ENCODE assay signal across 26 cellular contexts in genomic region chr13:73625562-73626339, GRCh38.
DNase-seq lines count a peak whose midpoint lies in the region; ATAC-seq lines count a peak whose summit lies in the region.
"Had no signal": no experiment of that assay in that cellular context is flagged by ENCODE, and none has a peak within 500 bp of the region (broad histone marks: within the 10 kb centered on the region; RNA-seq: fewer than 3 reads in every experiment).

No MANE protein-coding gene starts in this region.

- H3K36me3 Mint-ChIP-seq in CD4-positive, alpha-beta memory T cell: no peaks in the 10 kb centered on the region
- H3K36me3 Mint-ChIP-seq in activated CD4-positive, alpha-beta T cell treated with anti-CD3 and anti-CD28 coated beads, Interleukin-2, amount 10 ng/mL, durations not matched to agents 7 days and 5 days (ENCODE audit: low read depth): peaks cover 28% of the 10 kb centered on the region
- H3K36me3 Mint-ChIP-seq in activated naive CD8-positive, alpha-beta T cell treated with anti-CD3 and anti-CD28 coated beads, Interleukin-2, amount 50 U/mL, for 24 hours (ENCODE audit: low read depth): no peaks in the 10 kb centered on the region

- no peaks in the 10 kb centered on the region for H3K9me3 ChIP-seq in CD4-positive, alpha-beta memory T cell (ENCODE audit: control insufficient read depth in 1 of 2, low read length in 2 of 2)
- H3K9me3 ChIP-seq: Peyer's patch, SJSA1, vagina had no signal

- peaks cover 0 to 5% (median under 1%) of the 10 kb centered on the region in 8 donors for H3K9me3 Mint-ChIP-seq in CD4-positive, alpha-beta memory T cell
- peaks cover 11% of the 10 kb centered on the region for H3K9me3 Mint-ChIP-seq in activated CD4-positive, alpha-beta T cell treated with anti-CD3 and anti-CD28 coated beads, Interleukin-2, amount 10 ng/mL, durations not matched to agents 7 days and 5 days
- no peaks in the 10 kb centered on the region for H3K9me3 Mint-ChIP-seq in activated naive CD8-positive, alpha-beta T cell treated with anti-CD3 and anti-CD28 coated beads, Interleukin-2, amount 50 U/mL, for 24 hours
- H3K9me3 Mint-ChIP-seq: nephron had no signal

- no peak overlapping the region for H3K27ac ChIP-seq in CD4-positive, alpha-beta memory T cell (ENCODE audit: low read depth, low read length)
- H3K27ac ChIP-seq: brain microvascular endothelial cell, epithelial cell of prostate, Peyer's patch, SJSA1, vagina had no signal

- peak overlapping the region; percentile 43 to 86 (median 76) for H3K27ac Mint-ChIP-seq in CD4-positive, alpha-beta memory T cell
- peak overlapping the region; percentile 85 for H3K27ac Mint-ChIP-seq in activated CD4-positive, alpha-beta T cell treated with anti-CD3 and anti-CD28 coated beads, Interleukin-2, amount 10 ng/mL, durations not matched to agents 7 days and 5 days
- no peak overlapping the region for H3K27ac Mint-ChIP-seq in activated naive CD8-positive, alpha-beta T cell treated with anti-CD3 and anti-CD28 coated beads, Interleukin-2, amount 50 U/mL, for 24 hours
- H3K27ac Mint-ChIP-seq: B cell, nephron had no signal

- H3K4me1 ChIP-seq in CD4-positive, alpha-beta memory T cell (ENCODE audit: insufficient read depth, low read length): peaks cover 52% of the 10 kb centered on the region
- H3K4me1 ChIP-seq: SJSA1, vagina had no signal

- peak; percentile 65 for ATAC-seq in activated naive CD8-positive, alpha-beta T cell treated with anti-CD3 and anti-CD28 coated beads, Interleukin-2, amount 50 U/mL, for 24 hours
- ATAC-seq: sciatic nerve had no signal

- peak overlapping the region in 7 of 8 donors; percentile 39 to 76 (median 51) for H3K4me3 Mint-ChIP-seq in CD4-positive, alpha-beta memory T cell
- H3K4me3 Mint-ChIP-seq in activated CD4-positive, alpha-beta T cell treated with anti-CD3 and anti-CD28 coated beads, Interleukin-2, amount 10 ng/mL, durations not matched to agents 7 days and 5 days: peak overlapping the region; percentile 22
- no peak overlapping the region for H3K4me3 Mint-ChIP-seq in activated naive CD8-positive, alpha-beta T cell treated with anti-CD3 and anti-CD28 coated beads, Interleukin-2, amount 50 U/mL, for 24 hours
- H3K4me3 Mint-ChIP-seq: B cell, nephron had no signal

- CTCF ChIA-PET in CD4-positive, alpha-beta memory T cell (lab: Charles Lee; ENCODE audit: partially characterized antibody): interaction anchor here (0.7 to 1.1 kb wide), 3 partner anchors 15 to 279 kb away, joined by 3 read pairs; no protein-coding TSS in a partner anchor
- CTCF ChIA-PET in activated CD4-positive, alpha-beta T cell treated with anti-CD3 and anti-CD28 coated beads, Interleukin-2, amount 10 ng/mL, durations not matched to agents 7 days and 5 days (lab: Charles Lee): interaction anchor here (1.4 kb wide), 1 partner anchor 12 kb away, joined by 3 read pairs; no protein-coding TSS in a partner anchor

- no peaks in the 10 kb centered on the region for H3K27me3 Mint-ChIP-seq in CD4-positive, alpha-beta memory T cell
- no peaks in the 10 kb centered on the region for H3K27me3 Mint-ChIP-seq in activated CD4-positive, alpha-beta T cell treated with anti-CD3 and anti-CD28 coated beads, Interleukin-2, amount 10 ng/mL, durations not matched to agents 7 days and 5 days
- H3K27me3 Mint-ChIP-seq in activated naive CD8-positive, alpha-beta T cell treated with anti-CD3 and anti-CD28 coated beads, Interleukin-2, amount 50 U/mL, for 24 hours: no peaks in the 10 kb centered on the region
- H3K27me3 Mint-ChIP-seq: B cell had no signal

- no peak overlapping the region for H3K4me3 ChIP-seq in CD4-positive, alpha-beta memory T cell (ENCODE audit: low read length in 2 of 2)
- H3K4me3 ChIP-seq: Peyer's patch, SJSA1, vagina had no signal

- DNase-seq in activated CD4-positive, alpha-beta T cell treated with anti-CD3 and anti-CD28 coated beads for 48 hours: peak; percentile 13
- DNase-seq in activated CD4-positive, alpha-beta T cell treated with anti-CD3 and anti-CD28 coated beads, Interleukin-2, amount 50 U/mL, for 48 hours: no peak
- peak; percentile 51 to 74 (median 62) for DNase-seq in CD4-positive, alpha-beta memory T cell
- peak; percentile 72 for DNase-seq in activated CD4-positive, alpha-beta T cell treated with anti-CD3 and anti-CD28 coated beads, Interleukin-2, amount 10 ng/mL, durations not matched to agents 7 days and 5 days
- no peak for DNase-seq in activated naive CD8-positive, alpha-beta T cell treated with anti-CD3 and anti-CD28 coated beads, Interleukin-2, amount 50 U/mL, for 24 hours
- DNase-seq in NCI-H2029 treated with DMSO at 0.1 percent for 48 hours (lab: John Stamatoyannopoulos, UW) (no peak), DMS79 (lab: John Stamatoyannopoulos, UW) (no peak), NCI-H2196 treated with DMSO at 0.1 percent for 48 hours (lab: John Stamatoyannopoulos, UW; ENCODE audit: unreplicated experiment) (no peak)
- DNase-seq: activated CD4-positive, CD25-positive, alpha-beta regulatory T cell treated with anti-CD3 and anti-CD28 coated beads, Interleukin-2, amount 50 U/mL, for 72 hours; brain microvascular endothelial cell; foreskin fibroblast; GDM1; hippocampal formation; KG1; kidney; NCI-H1930; NK-92 treated with Interleukin-12 subunit alpha and Interleukin-12 subunit beta, amount 100 ng/mL, for 24 hours; Peyer's patch; substantia nigra; T1000 had no signal

- no peaks in the 10 kb centered on the region for H3K27me3 ChIP-seq in CD4-positive, alpha-beta memory T cell (ENCODE audit: insufficient read depth, low read length)
- H3K27me3 ChIP-seq: brain microvascular endothelial cell, Peyer's patch, SJSA1, vagina had no signal

- peaks cover 35 to 60% (median 45%) of the 10 kb centered on the region in 4 donors for H3K4me1 Mint-ChIP-seq in CD4-positive, alpha-beta memory T cell
- H3K4me1 Mint-ChIP-seq in activated CD4-positive, alpha-beta T cell treated with anti-CD3 and anti-CD28 coated beads, Interleukin-2, amount 10 ng/mL, durations not matched to agents 7 days and 5 days: peaks cover 57% of the 10 kb centered on the region
- H3K4me1 Mint-ChIP-seq in activated naive CD8-positive, alpha-beta T cell treated with anti-CD3 and anti-CD28 coated beads, Interleukin-2, amount 50 U/mL, for 24 hours: peaks cover 27% of the 10 kb centered on the region
- H3K4me1 Mint-ChIP-seq: B cell had no signal

- POLR2A ChIA-PET in CD4-positive, alpha-beta memory T cell (lab: Charles Lee; ENCODE audit: partially characterized antibody): interaction anchor here (0.6 to 1.5 kb wide), 9 partner anchors 30 to 925 kb away, joined by 3 to 5 read pairs (median 3); no protein-coding TSS in a partner anchor
- POLR2A ChIA-PET in activated CD4-positive, alpha-beta T cell treated with anti-CD3 and anti-CD28 coated beads, Interleukin-2, amount 10 ng/mL, durations not matched to agents 7 days and 5 days (lab: Charles Lee): no interaction called here

- H3K36me3 ChIP-seq in CD4-positive, alpha-beta memory T cell (ENCODE audit: insufficient read depth, low read length): no peaks in the 10 kb centered on the region
- H3K36me3 ChIP-seq: brain microvascular endothelial cell, Peyer's patch, SJSA1, vagina had no signal

- intact Hi-C loops in CD4-positive, alpha-beta memory T cell (cut with micrococcal nuclease): loop anchor here (5.0 kb wide), 1 partner anchor 77 kb away; no protein-coding TSS in a partner anchor

Comparison
In these comparisons a context has a peak if more than half of its experiments do, and no peak if none do; other contexts are left out.
1. DNase-seq: peak in activated CD4-positive, alpha-beta T cell treated with anti-CD3 and anti-CD28 coated beads for 48 hours (single experiment), CD4-positive, alpha-beta memory T cell (5 of 5) and activated CD4-positive, alpha-beta T cell treated with anti-CD3 and anti-CD28 coated beads, Interleukin-2, amount 10 ng/mL, durations not matched to agents 7 days and 5 days (single experiment); none in activated CD4-positive, alpha-beta T cell treated with anti-CD3 and anti-CD28 coated beads, Interleukin-2, amount 50 U/mL, for 48 hours (0 of 2), activated naive CD8-positive, alpha-beta T cell treated with anti-CD3 and anti-CD28 coated beads, Interleukin-2, amount 50 U/mL, for 24 hours (single experiment), NCI-H2029 treated with DMSO at 0.1 percent for 48 hours (single experiment), DMS79 (single experiment) and NCI-H2196 treated with DMSO at 0.1 percent for 48 hours (single experiment).